27 cellular contexts compared by ENCODE assay signal in the genomic region with DNA sequence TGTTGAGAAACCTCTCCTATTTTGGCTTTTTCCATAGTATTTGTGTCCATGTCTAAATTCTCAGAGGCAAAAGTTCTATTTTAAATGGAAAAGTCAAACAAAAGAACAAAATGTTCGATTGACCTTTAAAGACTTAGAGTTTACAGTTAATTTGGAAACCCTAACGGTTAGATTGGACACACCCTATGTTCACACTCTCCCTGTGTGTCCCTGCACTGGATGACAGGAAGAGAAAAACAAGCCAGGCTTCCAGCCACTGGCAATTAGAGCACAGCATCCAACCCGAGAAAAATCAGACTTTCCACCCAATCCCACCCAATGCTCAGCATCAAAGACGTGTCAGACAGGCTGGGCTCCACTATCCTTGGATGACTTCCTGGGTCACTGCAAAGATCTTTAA.
DNase-seq lines count a peak whose midpoint lies in the region; ATAC-seq, FAIRE-seq and TF ChIP-seq lines count a peak whose summit lies in the region.
"Had no signal": no experiment of that assay in that cellular context is flagged by ENCODE, and none has a peak within 500 bp of the region (broad histone marks: within the 10 kb centered on the region; RNA-seq: fewer than 3 reads in every experiment).

No MANE protein-coding gene starts in this region.

- no peak for FAIRE-seq in HTR-8/SVneo (lab: Jason Lieb, UNC)
- FAIRE-seq: A204.1, GM12878, GM12892, GM18507 had no signal

- H3K27me3 ChIP-seq in heart right ventricle, result peaks cover 0 to 1% (median 0%) of the 10 kb centered on the region in 7 donors
- H3K27me3 ChIP-seq: BE2C, BLaER1 had no signal

- H3K27ac ChIP-seq in heart right ventricle, result no peak overlapping the region
- H3K27ac ChIP-seq: BLaER1 had no signal

- DNase-seq in Right ventricle myocardium superior (no peak), heart right ventricle (no peak), islet precursor cell (peak; percentile 13), cerebellar nuclear complex (lab: John Stamatoyannopoulos, UW) (no peak), HTR-8/SVneo (ENCODE audit: insufficient read length, low spot score) (no peak), NCI-H1417 (lab: John Stamatoyannopoulos, UW) (no peak)
- DNase-seq: 8988T; ACHN; BE2C; C1 segment of cervical spinal cord; CD4-positive, alpha-beta memory T cell; CD4-positive, CD25-positive, alpha-beta regulatory T cell; CD8-positive, alpha-beta memory T cell; COR-L47; DMS 273 treated with DMSO at 0.1 percent for 48 hours; DMS153; DMS53; DMS79; DND-41; EL; GDM1 had no signal

- ATAC-seq in Right ventricle myocardium superior (ENCODE audit: poor library complexity), result peak; percentile 51
- ATAC-seq in heart right ventricle, result no peak
- ATAC-seq: GM12878 had no signal

- no peak for TF ChIP-seq CTCF in heart right ventricle (IDR thresholded peaks at IDR 0.05)

- 51 to 56% methylated on average over 4 of the region's 4 CpGs for WGBS in heart right ventricle, 2 donors

- no peaks in the 10 kb centered on the region for H3K4me1 ChIP-seq in heart right ventricle
- H3K4me1 ChIP-seq: BE2C, BLaER1 had no signal

- no peak overlapping the region for H3K4me3 ChIP-seq in heart right ventricle
- H3K4me3 ChIP-seq: BLaER1, GM12878 had no signal

- no peaks in the 10 kb centered on the region for H3K9me3 ChIP-seq in heart right ventricle
- H3K9me3 ChIP-seq: BE2C, BLaER1 had no signal

- intact Hi-C loops in Right ventricle myocardium superior (cut with DNase I), result no loop called here
- intact Hi-C loops in heart right ventricle (cut with DNase I), result no loop called here

- no peaks in the 10 kb centered on the region for H3K36me3 ChIP-seq in heart right ventricle
- H3K36me3 ChIP-seq: BE2C, BLaER1 had no signal

TF ChIP-seq in PFSK-1, 5 proteins besides CTCF, POLR2A, EP300 and RAD21:
- TF ChIP-seq FOXP2 (optimal IDR thresholded peaks at IDR 0.05; ENCODE audit: borderline replicate concordance, extremely low read depth, extremely low read length, insufficient read depth) (no peak), POLR2AphosphoS5 (IDR thresholded peaks at IDR 0.05; ENCODE audit: low read depth, low read length) (peak; percentile 43; the same call in 1 of the 2 replicates)
